8 cellular contexts compared by ENCODE assay signal in the genomic region with DNA sequence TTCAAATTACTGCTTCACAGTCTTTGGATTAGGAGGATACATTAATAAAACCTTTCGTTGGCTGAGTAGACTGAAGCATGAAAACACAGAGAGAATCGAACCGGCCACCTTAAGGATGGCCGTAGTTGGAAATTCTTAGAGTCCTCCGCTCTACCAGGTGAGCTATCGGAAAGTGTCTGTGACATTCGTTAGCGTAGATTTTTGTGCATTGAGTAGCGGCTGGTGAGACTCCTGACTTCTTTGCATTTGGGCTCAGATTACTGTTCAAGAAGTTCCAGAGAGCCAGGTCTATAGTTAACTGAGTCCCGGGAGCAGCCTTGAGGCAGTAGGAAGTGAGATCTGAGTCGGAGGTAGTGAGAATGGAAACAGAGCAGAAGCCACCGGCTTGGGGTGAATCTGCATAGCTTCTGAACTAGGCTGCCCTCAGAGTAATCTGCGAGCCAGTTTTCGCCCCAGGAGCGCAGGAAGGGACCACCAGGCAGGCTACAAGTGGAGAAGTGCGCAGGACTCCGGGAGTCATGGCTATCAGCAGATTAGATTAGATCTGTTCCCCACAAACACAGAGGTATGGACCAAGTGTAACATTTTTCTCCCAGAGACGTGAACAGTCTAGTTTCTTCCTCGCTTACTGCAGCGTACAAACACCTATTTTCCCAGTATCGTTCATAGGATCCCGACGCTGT. TPM values are rescaled to one million over a fixed set of nuclear protein-coding genes. Genes with fewer than 3 reads are reported as not detected.
A peak's percentile ranks its signal among the peaks of the same experiment; 100 is the strongest.
DNase-seq lines count a peak whose midpoint lies in the region; ATAC-seq, FAIRE-seq and TF ChIP-seq lines count a peak whose summit lies in the region.

No MANE protein-coding gene starts in this region.

- no peaks in the 10 kb centered on the region for H4K20me1 ChIP-seq in GM12878 (ENCODE audit: control insufficient read depth, insufficient read depth)

- CTCF ChIA-PET in AG04449 (lab: Yijun Ruan, JAX) (interaction anchor here (1.3 to 3.6 kb wide), 3 partner anchors 17 to 51 kb away, joined by 4 to 15 read pairs (median 6); no protein-coding TSS in a partner anchor), GM12878 (lab: Yijun Ruan, JAX) (interaction anchor here (0.6 to 3.7 kb wide), 15 partner anchors 9 to 302 kb away, joined by 3 to 19 read pairs (median 6); partner anchors contain the start of genes ANG, PARP2 and RNASE4)

- peak overlapping the region; percentile 84 to 89 for H3K4me3 Mint-ChIP-seq in stimulated activated naive CD8-positive, alpha-beta T cell treated with anti-CD3 and anti-CD28 coated beads, Interleukin-15, amount 100 ng/mL, for 72 hours

- H3K9me3 Mint-ChIP-seq in stimulated activated naive CD8-positive, alpha-beta T cell treated with anti-CD3 and anti-CD28 coated beads, Interleukin-15, amount 100 ng/mL, for 72 hours = no peaks in the 10 kb centered on the region

- no TSS peak for BruUV-seq in GM12878 (replicated peaks; lab: Mats Ljungman, UMichigan)

- DNase-seq in AG04449 (ENCODE audit: low read depth, low spot score) = no peak
- DNase-seq in NT2/D1 (ENCODE audit: low read depth, low spot score) = no peak
- no peak for DNase-seq in GM12878 (ENCODE audit: low read depth, low spot score)
- DNase-seq in kidney tubule cell (ENCODE audit: low spot score) = peak; percentile 89
- DNase-seq in stimulated activated naive CD8-positive, alpha-beta T cell treated with anti-CD3 and anti-CD28 coated beads, Interleukin-15, amount 100 ng/mL, for 72 hours = peak; percentile 36 to 59

- peak overlapping the region in 1 of 2 donors; percentile 95 for H3K27ac Mint-ChIP-seq in stimulated activated naive CD8-positive, alpha-beta T cell treated with anti-CD3 and anti-CD28 coated beads, Interleukin-15, amount 100 ng/mL, for 72 hours

- peak overlapping the region; percentile 86 for H3K9ac ChIP-seq in NT2/D1 (ENCODE audit: insufficient read length, low read depth)
- H3K9ac ChIP-seq in GM12878 (ENCODE audit: control insufficient read depth, insufficient read depth, low read length) = peak overlapping the region; percentile 62

- H3K36me3 ChIP-seq in NT2/D1 (ENCODE audit: insufficient read depth, insufficient read length, low read length) (no peaks in the 10 kb centered on the region), GM12878 (ENCODE audit: control insufficient read depth in 2 of 2, insufficient read depth in 2 of 2, low read length in 1 of 2) (no peaks in the 10 kb centered on the region)

- TF ChIP-seq CTCF in AG04449 (IDR thresholded peaks at IDR 0.05; ENCODE audit: insufficient read depth, low read length, missing control alignments) (no peak), GM12878 (IDR thresholded peaks at IDR 0.05 in 2 of 3, conservative IDR thresholded peaks at IDR 0.05 in 1 of 3; ENCODE audit: control insufficient read depth in 2 of 3, extremely low read depth in 1 of 3, insufficient read depth in 1 of 3, low read depth in 3 of 3, low read length in 3 of 3) (no peak)

- peaks cover 30% of the 10 kb centered on the region for H3K27me3 ChIP-seq in NT2/D1 (ENCODE audit: insufficient read depth, insufficient read length)
- H3K27me3 ChIP-seq in GM12878 (replicated peaks in 1 of 2; ENCODE audit: control insufficient read depth in 2 of 2, insufficient read depth in 2 of 2, low read length in 1 of 2) = peaks cover 0 to 2% of the 10 kb centered on the region in 2 experiments; a peak in 2 of 4 replicates

- no peak for TF ChIP-seq EP300 in GM12878 (IDR thresholded peaks at IDR 0.05; ENCODE audit: borderline replicate concordance in 1 of 2, control insufficient read depth in 1 of 2, low read depth in 2 of 2, low read length in 2 of 2)

- RAD21 ChIA-PET in GM12878 (lab: Charles Lee; ENCODE audit: unreplicated experiment) = interaction anchor here (0.8 to 3.1 kb wide), 11 partner anchors 8 to 302 kb away, joined by 3 to 38 read pairs (median 5); partner anchors contain the start of gene RNASE4

- 4% methylated on average over 23 of the region's 23 CpGs for WGBS in GM12878 (ENCODE audit: insufficient coverage, insufficient replicate concordance, low lambda C conversion rate, missing lambda C conversion rate)

- H3K4me1 ChIP-seq in NT2/D1 (ENCODE audit: insufficient read depth, insufficient read length) = no peaks in the 10 kb centered on the region
- peaks cover 7% of the 10 kb centered on the region for H3K4me1 ChIP-seq in GM12878 (ENCODE audit: control insufficient read depth, insufficient read depth, low read length)

- peak overlapping the region; percentile 29; the same call in 1 of the 2 replicates for H3K27ac ChIP-seq in GM12878 (ENCODE audit: control insufficient read depth, insufficient read depth)

- peaks cover 60% of the 10 kb centered on the region for H3K27me3 Mint-ChIP-seq in stimulated activated naive CD8-positive, alpha-beta T cell treated with anti-CD3 and anti-CD28 coated beads, Interleukin-15, amount 100 ng/mL, for 72 hours

- peak overlapping the region; percentile 54 for H3K4me3 ChIP-seq in AG04449 (ENCODE audit: low read depth, low read length)
- peak overlapping the region; percentile 89 for H3K4me3 ChIP-seq in NT2/D1 (ENCODE audit: insufficient read length, low read depth)
- peak overlapping the region; percentile 88; the same call in 1 of the 2 replicates for H3K4me3 ChIP-seq in GM12878

- no peak for TF ChIP-seq POLR2A in GM12878 (IDR thresholded peaks at IDR 0.05; ENCODE audit: low read depth, low read length)

- peak; percentile 81 for FAIRE-seq in GM12878 (lab: Jason Lieb, UNC)

- SMC1A ChIA-PET in GM12878 (lab: Charles Lee; ENCODE audit: uncharacterized antibody, unreplicated experiment) = interaction anchor here (0.7 to 5.2 kb wide), 12 partner anchors 11 to 62 kb away, joined by 3 to 49 read pairs (median 8); partner anchors contain the start of gene RNASE4

- TF ChIP-seq RAD21 in GM12878 (IDR thresholded peaks at IDR 0.05; ENCODE audit: insufficient read depth, low read depth, low read length) = no peak

- H3K4me1 Mint-ChIP-seq in stimulated activated naive CD8-positive, alpha-beta T cell treated with anti-CD3 and anti-CD28 coated beads, Interleukin-15, amount 100 ng/mL, for 72 hours = peaks cover 70% of the 10 kb centered on the region

- ATAC-seq in GM19351 (IDR thresholded peaks at IDR 0.05; ENCODE audit: unreplicated experiment) (peak; percentile 28), GM12878 (peak; percentile 23), GM21576 (IDR thresholded peaks at IDR 0.05; ENCODE audit: unreplicated experiment) (no peak), GM18868 (IDR thresholded peaks at IDR 0.05; ENCODE audit: unreplicated experiment) (no peak)
- ATAC-seq in stimulated activated naive CD8-positive, alpha-beta T cell treated with anti-CD3 and anti-CD28 coated beads, Interleukin-15, amount 100 ng/mL, for 72 hours = peak; percentile 43

- H3K4me2 ChIP-seq in GM12878 (ENCODE audit: control insufficient read depth, insufficient read depth) = peak overlapping the region; percentile 99

- POLR2A ChIA-PET in AG04449 (lab: Yijun Ruan, JAX) (interaction anchor here (0.6 to 1.7 kb wide), 3 partner anchors 20 to 287 kb away, joined by 3 read pairs; partner anchors contain the start of gene PARP2), GM12878 (lab: Charles Lee) (interaction anchor here (1.2 to 2.1 kb wide), 3 partner anchors 17 to 58 kb away, joined by 3 to 8 read pairs (median 7); no protein-coding TSS in a partner anchor)

- in situ Hi-C loops in GM12878 (cut with MboI) = loop anchor here (5.0 kb wide), 1 partner anchor 52 kb away; the partner anchor contains the start of gene RNASE4

- H3K9me3 ChIP-seq in NT2/D1 (ENCODE audit: insufficient read depth, low read length) (no peaks in the 10 kb centered on the region), GM12878 (replicated peaks; ENCODE audit: control insufficient read depth, insufficient read depth, low read length) (no peaks in the 10 kb centered on the region)

- no peaks in the 10 kb centered on the region for H3K79me2 ChIP-seq in GM12878 (ENCODE audit: control insufficient read depth, insufficient read depth, low read length)

- intact Hi-C loops in GM12878 (cut with micrococcal nuclease; ENCODE audit: unreplicated experiment) = loop anchor here (1.0 kb wide), 2 partner anchors 17 to 53 kb away; no protein-coding TSS in a partner anchor

- H2AFZ ChIP-seq in GM12878 (ENCODE audit: control insufficient read depth, low read depth, low read length) = peak overlapping the region; percentile 33; the same call in 1 of the 2 replicates

RNA-seq across cellular contexts. Expression of gene OR6S1, which starts 11.0 kb away (rescaled TPM):
- total RNA-seq in GM12878 (2013; cell fraction: nucleolus; rRNA removed) = 12.5 and 19.1 TPM in 2 replicates
- total RNA-seq in GM12878 (2014; rRNA removed) = 0.62 and 0.76 TPM in 2 replicates
- 0.64 and 0.67 TPM in 2 replicates for total RNA-seq in GM12878 (2014; rRNA removed; fragmentation: Illumina TruSeq; extraction: Trizol)
- 0.51 and 0.66 TPM in 2 replicates for total RNA-seq in GM12878 (2021)
- 0.66 TPM for polyA plus RNA-seq in GM12878 (2011; ENCODE audit: low read depth)
- 0.09 and 0.24 TPM in 2 replicates for polyA plus RNA-seq in GM12878 (2011; rRNA removed)
- 0.12 and 0.24 TPM in 2 replicates for polyA plus RNA-seq in GM12878 (2011; cell fraction: cytosol; rRNA removed)
- 0.70 and 1.1 TPM in 2 replicates for polyA plus RNA-seq in GM12878 (2011; cell fraction: nucleus; rRNA removed)
- 0.16 and 0.27 TPM in 2 replicates for polyA plus RNA-seq in GM12878 (2012)
- polyA plus RNA-seq in GM12878 (2014; fragmentation: Illumina TruSeq; extraction: Trizol) = 0.22 TPM in 1 of 2 replicates, not detected in the other
- polyA plus RNA-seq in GM12878 (2014; fragmentation: Nextera tagmentation; extraction: Ambion mirVana) = not detected
- polyA plus RNA-seq in GM12878 (2014; rRNA removed) = 0.35 and 0.42 TPM in 2 replicates
- not detected for polyA plus RNA-seq in GM12878 (2016; fragmentation: Nextera tagmentation; extraction: Ambion mirVana)
- 0.80 TPM in 1 of 2 replicates, not detected in the other for polyA minus RNA-seq in GM12878 (2011; rRNA and poly(A)+ RNA removed)
- not detected in 2 replicates for polyA minus RNA-seq in GM12878 (2011; cell fraction: cytosol; rRNA and poly(A)+ RNA removed)
- polyA minus RNA-seq in GM12878 (2011; cell fraction: nucleus; rRNA and poly(A)+ RNA removed) = 0.48 and 0.86 TPM in 2 replicates

RNA-seq across cellular contexts. Expression of gene RNASE12, which starts 39.3 kb away (rescaled TPM):
- total RNA-seq in GM12878 (2013; cell fraction: nucleolus; rRNA removed) = not detected in 2 replicates
- total RNA-seq in GM12878 (2014; rRNA removed) (not detected in 2 replicates), GM12878 (2014; rRNA removed; fragmentation: Illumina TruSeq; extraction: Trizol) (not detected in 2 replicates), GM12878 (2021) (not detected in 2 replicates)
- polyA plus RNA-seq in GM12878 (2011; ENCODE audit: low read depth) = not detected
- polyA plus RNA-seq in GM12878 (2011; rRNA removed) (not detected in 2 replicates), GM12878 (2014; fragmentation: Illumina TruSeq; extraction: Trizol) (not detected in 2 replicates), GM12878 (2014; fragmentation: Nextera tagmentation; extraction: Ambion mirVana) (not detected), GM12878 (2014; rRNA removed) (not detected in 2 replicates), GM12878 (2016; fragmentation: Nextera tagmentation; extraction: Ambion mirVana) (not detected)
- polyA plus RNA-seq in GM12878 (2011; cell fraction: cytosol; rRNA removed) = not detected in 2 replicates
- not detected in 2 replicates for polyA plus RNA-seq in GM12878 (2011; cell fraction: nucleus; rRNA removed)
- not detected in 2 replicates for polyA plus RNA-seq in GM12878 (2012)
- not detected in 2 replicates for polyA minus RNA-seq in GM12878 (2011; rRNA and poly(A)+ RNA removed)
- not detected in 2 replicates for polyA minus RNA-seq in GM12878 (2011; cell fraction: cytosol; rRNA and poly(A)+ RNA removed)
- polyA minus RNA-seq in GM12878 (2011; cell fraction: nucleus; rRNA and poly(A)+ RNA removed) = not detected in 2 replicates

RNA-seq across cellular contexts. Expression of gene RNASE11, which starts 42.7 kb away (rescaled TPM):
- not detected in 2 replicates for total RNA-seq in GM12878 (2013; cell fraction: nucleolus; rRNA removed)
- not detected in 2 replicates for total RNA-seq in GM12878 (2014; rRNA removed)
- total RNA-seq in GM12878 (2014; rRNA removed; fragmentation: Illumina TruSeq; extraction: Trizol) = not detected in 2 replicates
- not detected in 2 replicates for total RNA-seq in GM12878 (2021)
- not detected for polyA plus RNA-seq in GM12878 (2011; ENCODE audit: low read depth)
- polyA plus RNA-seq in GM12878 (2011; rRNA removed) = not detected in 2 replicates
- not detected in 2 replicates for polyA plus RNA-seq in GM12878 (2011; cell fraction: cytosol; rRNA removed)
- not detected in 2 replicates for polyA plus RNA-seq in GM12878 (2011; cell fraction: nucleus; rRNA removed)
- polyA plus RNA-seq in GM12878 (2012) = not detected in 2 replicates
- polyA plus RNA-seq in GM12878 (2014; fragmentation: Illumina TruSeq; extraction: Trizol) = not detected in 2 replicates
- not detected for polyA plus RNA-seq in GM12878 (2014; fragmentation: Nextera tagmentation; extraction: Ambion mirVana)
- polyA plus RNA-seq in GM12878 (2014; rRNA removed) = not detected in 2 replicates
- polyA plus RNA-seq in GM12878 (2016; fragmentation: Nextera tagmentation; extraction: Ambion mirVana) = not detected
- not detected in 2 replicates for polyA minus RNA-seq in GM12878 (2011; rRNA and poly(A)+ RNA removed)
- polyA minus RNA-seq in GM12878 (2011; cell fraction: cytosol; rRNA and poly(A)+ RNA removed) = not detected in 2 replicates
- not detected in 2 replicates for polyA minus RNA-seq in GM12878 (2011; cell fraction: nucleus; rRNA and poly(A)+ RNA removed)

RNA-seq across cellular contexts. Expression of gene RNASE4, which starts 53.9 kb away (rescaled TPM):
- 1.3 and 2.4 TPM in 2 replicates for total RNA-seq in GM12878 (2013; cell fraction: nucleolus; rRNA removed)
- 1.1 and 2.0 TPM in 2 replicates for total RNA-seq in GM12878 (2014; rRNA removed)
- total RNA-seq in GM12878 (2014; rRNA removed; fragmentation: Illumina TruSeq; extraction: Trizol) = 1.3 and 1.6 TPM in 2 replicates
- 0.29 and 1.1 TPM in 2 replicates for total RNA-seq in GM12878 (2021)
- polyA plus RNA-seq in GM12878 (2011; ENCODE audit: low read depth) = 1.0 TPM
- 0.87 and 1.1 TPM in 2 replicates for polyA plus RNA-seq in GM12878 (2011; rRNA removed)
- polyA plus RNA-seq in GM12878 (2011; cell fraction: cytosol; rRNA removed) = 1.1 and 1.5 TPM in 2 replicates
- polyA plus RNA-seq in GM12878 (2011; cell fraction: nucleus; rRNA removed) = 0.60 and 1.4 TPM in 2 replicates
- 1.2 and 1.5 TPM in 2 replicates for polyA plus RNA-seq in GM12878 (2012)
- 0.29 and 1.3 TPM in 2 replicates for polyA plus RNA-seq in GM12878 (2014; fragmentation: Illumina TruSeq; extraction: Trizol)
- polyA plus RNA-seq in GM12878 (2014; fragmentation: Nextera tagmentation; extraction: Ambion mirVana) = 1 to 10 TPM; 1.2 to 2.6 TPM
- polyA plus RNA-seq in GM12878 (2014; rRNA removed) = 1.0 and 1.9 TPM in 2 replicates
- 1 to 10 TPM; 1.4 to 1.9 TPM for polyA plus RNA-seq in GM12878 (2016; fragmentation: Nextera tagmentation; extraction: Ambion mirVana)
- polyA minus RNA-seq in GM12878 (2011; rRNA and poly(A)+ RNA removed) = 1.7 and 1.8 TPM in 2 replicates
- not detected in 2 replicates for polyA minus RNA-seq in GM12878 (2011; cell fraction: cytosol; rRNA and poly(A)+ RNA removed)
- polyA minus RNA-seq in GM12878 (2011; cell fraction: nucleus; rRNA and poly(A)+ RNA removed) = 0.36 and 0.48 TPM in 2 replicates

RNA-seq across cellular contexts. Expression of gene ANG, which starts 58.1 kb away (rescaled TPM):
- total RNA-seq in GM12878 (2013; cell fraction: nucleolus; rRNA removed) = 1.6 and 2.6 TPM in 2 replicates
- 2.1 TPM in 2 replicates for total RNA-seq in GM12878 (2014; rRNA removed)
- total RNA-seq in GM12878 (2014; rRNA removed; fragmentation: Illumina TruSeq; extraction: Trizol) = 1.8 and 1.9 TPM in 2 replicates
- 1.8 and 2.6 TPM in 2 replicates for total RNA-seq in GM12878 (2021)
- polyA plus RNA-seq in GM12878 (2011; ENCODE audit: low read depth) = 2.6 TPM
- polyA plus RNA-seq in GM12878 (2011; rRNA removed) = 1.0 and 1.1 TPM in 2 replicates
- 1.3 and 1.9 TPM in 2 replicates for polyA plus RNA-seq in GM12878 (2011; cell fraction: cytosol; rRNA removed)
- 0.57 and 0.76 TPM in 2 replicates for polyA plus RNA-seq in GM12878 (2011; cell fraction: nucleus; rRNA removed)
- 1.8 and 2.2 TPM in 2 replicates for polyA plus RNA-seq in GM12878 (2012)
- 2.7 and 3.2 TPM in 2 replicates for polyA plus RNA-seq in GM12878 (2014; fragmentation: Illumina TruSeq; extraction: Trizol)
- 1 to 10 TPM; 2.9 to 5.9 TPM for polyA plus RNA-seq in GM12878 (2014; fragmentation: Nextera tagmentation; extraction: Ambion mirVana)
- 2.2 and 2.3 TPM in 2 replicates for polyA plus RNA-seq in GM12878 (2014; rRNA removed)
- 1 to 10 TPM; 1.9 to 2.0 TPM for polyA plus RNA-seq in GM12878 (2016; fragmentation: Nextera tagmentation; extraction: Ambion mirVana)
- polyA minus RNA-seq in GM12878 (2011; rRNA and poly(A)+ RNA removed) = 0.82 and 1.5 TPM in 2 replicates
- polyA minus RNA-seq in GM12878 (2011; cell fraction: cytosol; rRNA and poly(A)+ RNA removed) = not detected in 2 replicates
- polyA minus RNA-seq in GM12878 (2011; cell fraction: nucleus; rRNA and poly(A)+ RNA removed) = not detected in 2 replicates

Comparison
In these comparisons a context has a peak if more than half of its experiments do, and no peak if none do; other contexts are left out.
1. DNase-seq: peak in kidney tubule cell (single experiment) and stimulated activated naive CD8-positive, alpha-beta T cell treated with anti-CD3 and anti-CD28 coated beads, Interleukin-15, amount 100 ng/mL, for 72 hours (2 of 2); none in AG04449 (single experiment), NT2/D1 (single experiment) and GM12878 (single experiment).
2. ATAC-seq: peak in GM19351 (single experiment), GM12878 (single experiment) and stimulated activated naive CD8-positive, alpha-beta T cell treated with anti-CD3 and anti-CD28 coated beads, Interleukin-15, amount 100 ng/mL, for 72 hours (single experiment); none in GM21576 (single experiment) and GM18868 (single experiment).
3. Peak in every context shown above with its lines, with median percentiles within 50 percentile points of each other: H3K4me3 ChIP-seq.